ENCODE assay signal across 18 cellular contexts in the genomic region with DNA sequence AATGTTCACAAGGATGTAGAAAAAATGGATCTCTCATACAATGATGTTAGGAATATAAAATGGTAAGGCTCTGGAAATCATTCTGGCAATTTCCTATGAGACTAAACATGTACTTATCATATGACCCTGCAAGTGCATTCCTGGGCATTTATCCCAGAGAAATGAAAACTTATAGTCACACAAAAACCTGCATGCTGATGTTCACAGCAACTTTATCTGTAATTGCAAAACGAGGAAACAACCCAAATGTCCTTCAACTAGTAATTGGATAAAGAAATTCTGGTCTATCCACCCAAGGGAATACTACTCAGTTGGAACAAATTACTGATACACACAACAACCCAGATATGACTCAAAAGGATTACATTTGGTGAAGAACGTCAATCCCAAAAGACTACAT. TPM values are rescaled to one million over a fixed set of nuclear protein-coding genes. Genes with fewer than 3 reads are reported as not detected.
DNase-seq lines count a peak whose midpoint lies in the region; ATAC-seq and TF ChIP-seq lines count a peak whose summit lies in the region.
"Had no signal": no experiment of that assay in that cellular context is flagged by ENCODE, and none has a peak within 500 bp of the region (broad histone marks: within the 10 kb centered on the region; RNA-seq: fewer than 3 reads in every experiment).

No MANE protein-coding gene starts in this region.

- no peak for ATAC-seq in stimulated activated memory B cell treated with anti-CD40 and anti-IgM and Interleukin-4, amounts not matched to agents 10 μg/mL and 1 μg/mL and 100 μg/mL, for 72 hours
- ATAC-seq in omental fat pad (ENCODE audit: low FRiP score) = no peak
- ATAC-seq: HepG2 had no signal

- BruUV-seq in mammary epithelial cell (replicated peaks; lab: Mats Ljungman, UMichigan) = no TSS peak

- H4K20me1 ChIP-seq in DOHH2 (ENCODE audit: control insufficient read depth, insufficient read depth, low read depth, low read length) (no peaks in the 10 kb centered on the region), mammary epithelial cell (ENCODE audit: insufficient read depth, low read length) (no peaks in the 10 kb centered on the region)

- H2AFZ ChIP-seq in mammary epithelial cell (ENCODE audit: low read depth, low read length) = no peak overlapping the region

- dilution Hi-C loops in mammary epithelial cell (cut with HindIII; ENCODE audit: low sequenced_read_pairs) = no loop called here

- intact Hi-C loops in mammary epithelial cell (cut with micrococcal nuclease) = no loop called here

- in situ Hi-C loops in mammary epithelial cell (cut with MboI; ENCODE audit: low sequenced_read_pairs in 2 of 2) = loop anchor here in 1 of 2 donors (25.0 kb wide), 2 partner anchors 290 to 590 kb away; partner anchors contain the start of gene RAB9B

- H3K4me1 ChIP-seq in DOHH2 (ENCODE audit: control insufficient read depth, low read length) (peaks cover 53% of the 10 kb centered on the region), mammary epithelial cell (ENCODE audit: insufficient read depth, low read length) (no peaks in the 10 kb centered on the region)
- H3K4me1 ChIP-seq: BE2C had no signal

- H3K9me3 ChIP-seq in DOHH2 (ENCODE audit: control insufficient read depth, insufficient read depth, low read length) (no peaks in the 10 kb centered on the region), mammary epithelial cell (replicated peaks; ENCODE audit: insufficient read depth, low read length) (no peaks in the 10 kb centered on the region)
- H3K9me3 ChIP-seq: BE2C had no signal

- no peaks in the 10 kb centered on the region for H3K9me2 ChIP-seq in DOHH2 (replicated peaks; ENCODE audit: control insufficient read depth, low read length)

- peak overlapping the region; percentile 12 for H3K27ac Mint-ChIP-seq in stimulated activated memory B cell treated with anti-CD40 and anti-IgM and Interleukin-4, amounts not matched to agents 10 μg/mL and 1 μg/mL and 100 μg/mL, for 72 hours
- H3K27ac Mint-ChIP-seq: CD4-positive, alpha-beta T cell had no signal

- H3K4me3 Mint-ChIP-seq in stimulated activated memory B cell treated with anti-CD40 and anti-IgM and Interleukin-4, amounts not matched to agents 10 μg/mL and 1 μg/mL and 100 μg/mL, for 72 hours = no peak overlapping the region
- H3K4me3 Mint-ChIP-seq: CD4-positive, alpha-beta T cell had no signal

- CTCF ChIA-PET in mammary epithelial cell (lab: Charles Lee; ENCODE audit: low non-redundant PET) = no interaction called here

- H3K36me3 ChIP-seq in DOHH2 (ENCODE audit: control insufficient read depth, low read length) (no peaks in the 10 kb centered on the region), mammary epithelial cell (ENCODE audit: insufficient read depth, low read length) (no peaks in the 10 kb centered on the region)
- H3K36me3 ChIP-seq: BE2C had no signal

- H3K27ac ChIP-seq in DOHH2 (ENCODE audit: low read depth, low read length) = peak overlapping the region; percentile 66
- no peak overlapping the region for H3K27ac ChIP-seq in mammary epithelial cell (ENCODE audit: insufficient read depth, low read depth, low read length)

- WGBS in mammary epithelial cell (ENCODE audit: low coverage, missing lambda C conversion rate) = 75% methylated on average over 2 of the region's 2 CpGs

- H3K4me2 ChIP-seq in DOHH2 (ENCODE audit: low read length) = peak overlapping the region; percentile 52
- no peak overlapping the region for H3K4me2 ChIP-seq in mammary epithelial cell (ENCODE audit: insufficient read depth, low read depth, low read length)

- no peak for TF ChIP-seq CTCF in DOHH2 (IDR thresholded peaks at IDR 0.05; ENCODE audit: low read depth, low read length, poor library complexity, severe bottlenecking)
- no peak for TF ChIP-seq CTCF in fibroblast of the aortic adventitia (IDR thresholded peaks at IDR 0.05; ENCODE audit: insufficient read depth, low read length)
- no peak for TF ChIP-seq CTCF in omental fat pad (IDR thresholded peaks at IDR 0.05)
- no peak for TF ChIP-seq CTCF in mammary epithelial cell (conservative IDR thresholded peaks at IDR 0.05 in 1 of 2, IDR thresholded peaks at IDR 0.05 in 1 of 2; ENCODE audit: extremely low read depth in 1 of 2, insufficient read depth in 1 of 2, low read depth in 1 of 2, low read length in 2 of 2)

- DNase-seq in fibroblast of gingiva (ENCODE audit: low read depth) = peak; percentile 6
- peak; percentile 73 for DNase-seq in fibroblast of the aortic adventitia (ENCODE audit: low read depth)
- no peak for DNase-seq in activated T-cell treated with anti-CD3 and anti-CD28 coated beads, Interleukin-2, amount 50 U/mL, for 48 hours
- no peak for DNase-seq in omental fat pad (ENCODE audit: low spot score)
- DNase-seq in mammary epithelial cell = no peak
- DNase-seq: BE2C; C1 segment of cervical spinal cord; CD4-positive, alpha-beta T cell; DMS153; DMS79; GF-D8; GOT3; H7 had no signal

- H3K9ac ChIP-seq in mammary epithelial cell (ENCODE audit: insufficient read depth, low read length) = no peak overlapping the region

- peak overlapping the region; percentile 28 for H3K4me3 ChIP-seq in DOHH2 (ENCODE audit: low read length)
- H3K4me3 ChIP-seq in fibroblast of the aortic adventitia (ENCODE audit: low read depth, low read length) = no peak overlapping the region
- H3K4me3 ChIP-seq in mammary epithelial cell (replicated peaks in 1 of 3; ENCODE audit: insufficient read depth in 1 of 3, low read depth in 2 of 3, low read length in 3 of 3) = no peak overlapping the region

- H3K79me2 ChIP-seq in DOHH2 (ENCODE audit: control insufficient read depth, low read length) = no peaks in the 10 kb centered on the region
- H3K79me2 ChIP-seq in mammary epithelial cell (ENCODE audit: insufficient read depth, low read length) = no peaks in the 10 kb centered on the region

- H3K27me3 ChIP-seq in DOHH2 (ENCODE audit: control insufficient read depth, low read length) (no peaks in the 10 kb centered on the region), mammary epithelial cell (ENCODE audit: insufficient read depth, low read length) (no peaks in the 10 kb centered on the region)
- H3K27me3 ChIP-seq: BE2C had no signal

- H3K4me1 Mint-ChIP-seq in stimulated activated memory B cell treated with anti-CD40 and anti-IgM and Interleukin-4, amounts not matched to agents 10 μg/mL and 1 μg/mL and 100 μg/mL, for 72 hours = peaks cover 32% of the 10 kb centered on the region

- H3F3A ChIP-seq in DOHH2 (ENCODE audit: control insufficient read depth, insufficient read depth) = no peaks in the 10 kb centered on the region; the same call in 1 of the 2 replicates

- no peaks in the 10 kb centered on the region for H3K9me3 Mint-ChIP-seq in stimulated activated memory B cell treated with anti-CD40 and anti-IgM and Interleukin-4, amounts not matched to agents 10 μg/mL and 1 μg/mL and 100 μg/mL, for 72 hours
- H3K9me3 Mint-ChIP-seq: CD4-positive, alpha-beta T cell; IgD-negative memory B cell had no signal

- H3K27me3 Mint-ChIP-seq in stimulated activated memory B cell treated with anti-CD40 and anti-IgM and Interleukin-4, amounts not matched to agents 10 μg/mL and 1 μg/mL and 100 μg/mL, for 72 hours = no peaks in the 10 kb centered on the region
- H3K27me3 Mint-ChIP-seq: CD4-positive, alpha-beta T cell had no signal

- peaks cover 16% of the 10 kb centered on the region for H3K36me3 Mint-ChIP-seq in stimulated activated memory B cell treated with anti-CD40 and anti-IgM and Interleukin-4, amounts not matched to agents 10 μg/mL and 1 μg/mL and 100 μg/mL, for 72 hours

RNA-seq across cellular contexts. Expression of gene ZCCHC18, which starts 14.5 kb away (rescaled TPM):
- total RNA-seq in fibroblast of the aortic adventitia (ENCODE audit: low replicate concordance) (0.27 and 2.4 TPM in 2 replicates), omental fat pad (1 to 10 TPM in 2 of 4 donors, under 1 TPM in 2; 0.31 to 5.0 (median 1.0) TPM), mammary epithelial cell (1 to 10 TPM; 1.2 to 1.3 TPM)
- polyA plus RNA-seq in mammary epithelial cell = 1.5 TPM
- polyA minus RNA-seq in mammary epithelial cell = not detected
- total RNA-seq: A172 had no signal

RNA-seq across cellular contexts. Expression of gene SLC25A53, which starts 30.0 kb away (rescaled TPM):
- total RNA-seq in fibroblast of the aortic adventitia (ENCODE audit: low replicate concordance) (3.6 and 12.9 TPM in 2 replicates), omental fat pad (10 to 100 TPM; 12.9 to 19.9 (median 16.8) TPM), mammary epithelial cell (1 to 10 TPM; 4.0 to 4.8 TPM)
- polyA plus RNA-seq in mammary epithelial cell = 2.4 TPM
- polyA minus RNA-seq in mammary epithelial cell = not detected

RNA-seq across cellular contexts. Expression of gene FAM199X, which starts 39.4 kb away (rescaled TPM):
- total RNA-seq in fibroblast of the aortic adventitia (ENCODE audit: low replicate concordance) (10.5 and 16.7 TPM in 2 replicates), omental fat pad (10 to 100 TPM; 24.1 to 52.8 (median 35.9) TPM), mammary epithelial cell (10 to 100 TPM; 32.7 to 59.7 TPM)
- polyA plus RNA-seq in mammary epithelial cell = 6.0 TPM
- polyA minus RNA-seq in mammary epithelial cell = 11.9 TPM

RNA-seq across cellular contexts. Expression of gene TMSB15C, which starts 50.8 kb away (rescaled TPM):
- total RNA-seq in fibroblast of the aortic adventitia (ENCODE audit: low replicate concordance) (3.3 and 5.1 TPM in 2 replicates), omental fat pad (1 to 10 TPM in 2 of 4 donors, under 1 TPM in 2; 0.60 to 4.9 (median 0.95) TPM), mammary epithelial cell (1 to 10 TPM; 5.1 to 6.7 TPM)
- polyA plus RNA-seq in mammary epithelial cell = 3.1 TPM
- 0.98 TPM for polyA minus RNA-seq in mammary epithelial cell
- total RNA-seq: HepG2 had no signal
- polyA plus RNA-seq: HepG2 had no signal

Comparison
In these comparisons a context has a peak if more than half of its experiments do, and no peak if none do; other contexts are left out.
1. DNase-seq: peak in fibroblast of gingiva (single experiment) and fibroblast of the aortic adventitia (single experiment); none in activated T-cell treated with anti-CD3 and anti-CD28 coated beads, Interleukin-2, amount 50 U/mL, for 48 hours (0 of 2), omental fat pad (single experiment) and mammary epithelial cell (single experiment).